ENCODE assay signal across 18 cellular contexts in genomic region chrX:139750390-139750789, GRCh38. TPM values are rescaled to one million over a fixed set of nuclear protein-coding genes. Genes with fewer than 3 reads are reported as not detected.
A peak's percentile ranks its signal among the peaks of the same experiment; 100 is the strongest.
DNase-seq lines count a peak whose midpoint lies in the region; ATAC-seq, FAIRE-seq and TF ChIP-seq lines count a peak whose summit lies in the region.
"Had no signal": no experiment of that assay in that cellular context is flagged by ENCODE, and none has a peak within 500 bp of the region (broad histone marks: within the 10 kb centered on the region; RNA-seq: fewer than 3 reads in every experiment).

No MANE protein-coding gene starts in this region.

- no peak overlapping the region for H3K27ac ChIP-seq in IMR-90 (ENCODE audit: insufficient read depth, low read length)
- H3K27ac ChIP-seq: BLaER1, KMS-11 had no signal

- H3K14ac ChIP-seq in IMR-90 (replicated peaks; ENCODE audit: low read depth, low read length): no peak overlapping the region

- no peak overlapping the region for H2BK120ac ChIP-seq in IMR-90 (ENCODE audit: low read depth, low read length)

- H4K8ac ChIP-seq in IMR-90 (ENCODE audit: low read depth in 2 of 2, low read length in 2 of 2): no peak overlapping the region

- no peak for TF ChIP-seq RAD21 in IMR-90 (IDR thresholded peaks at IDR 0.05; ENCODE audit: low read length)

- POLR2A ChIA-PET in IMR-90 (lab: Charles Lee; ENCODE audit: unreplicated experiment): no interaction called here

- dilution Hi-C loops in IMR-90 (cut with HindIII; ENCODE audit: low sequenced_read_pairs, unreplicated experiment): no loop called here

- H3K4me1 ChIP-seq in IMR-90 (ENCODE audit: control insufficient read depth, insufficient read depth, low read length): no peaks in the 10 kb centered on the region
- H3K4me1 ChIP-seq: BLaER1, HAP-1 had no signal

- H2AFZ ChIP-seq in IMR-90 (replicated peaks; ENCODE audit: low read length, poor library complexity): no peak overlapping the region

- no peak overlapping the region for H3K4ac ChIP-seq in IMR-90 (ENCODE audit: low read depth, low read length)

- no peaks in the 10 kb centered on the region; the same call in 1 of the 2 replicates for H3K9me1 ChIP-seq in IMR-90 (ENCODE audit: insufficient read depth, low read length)

- H3K79me1 ChIP-seq in IMR-90 (ENCODE audit: low read depth in 1 of 2, low read length in 2 of 2): no peaks in the 10 kb centered on the region; a peak in 1 of 4 replicates

- H4K5ac ChIP-seq in IMR-90 (ENCODE audit: low read depth, low read length): no peak overlapping the region

- no peak overlapping the region for H3K18ac ChIP-seq in IMR-90 (ENCODE audit: low read depth, low read length)

- no peak overlapping the region for H3K9ac ChIP-seq in IMR-90 (ENCODE audit: low read depth, low read length)
- H3K9ac ChIP-seq: BLaER1, KMS-11 had no signal

- TF ChIP-seq POLR2A in IMR-90 (IDR thresholded peaks at IDR 0.05; ENCODE audit: low read depth, low read length) (no peak), GM18505 (IDR thresholded peaks at IDR 0.05; ENCODE audit: borderline replicate concordance, extremely low read depth, insufficient read depth, insufficient read length) (no peak)

- H3K27me3 ChIP-seq in IMR-90 (ENCODE audit: control insufficient read depth, insufficient read depth, low read length): no peaks in the 10 kb centered on the region

- no peak overlapping the region for H2BK15ac ChIP-seq in IMR-90 (ENCODE audit: low read depth, low read length)

- no peaks in the 10 kb centered on the region for H3K9me3 ChIP-seq in IMR-90 (ENCODE audit: control insufficient read depth, insufficient read depth, low read length)

- H3K4me3 ChIP-seq in IMR-90 (ENCODE audit: insufficient read depth, low read depth, low read length): no peak overlapping the region
- H3K4me3 ChIP-seq: BLaER1, HAP-1 had no signal

- no peak overlapping the region for H2AK9ac ChIP-seq in IMR-90 (replicated peaks; ENCODE audit: low read depth, low read length, poor library complexity)

- ATAC-seq in IMR-90 (ENCODE audit: low read depth): peak; percentile 42
- no peak for ATAC-seq in GM18505 (IDR thresholded peaks at IDR 0.05; ENCODE audit: unreplicated experiment)
- no peak for ATAC-seq in GM19397 (IDR thresholded peaks at IDR 0.05; ENCODE audit: unreplicated experiment)
- ATAC-seq: CD8-positive, alpha-beta T cell had no signal

- no peak overlapping the region for H3K23ac ChIP-seq in IMR-90 (ENCODE audit: low read depth, low read length)

- no peak overlapping the region for H2AK5ac ChIP-seq in IMR-90 (ENCODE audit: low read depth, low read length)

- H3K36me3 ChIP-seq in IMR-90 (ENCODE audit: control insufficient read depth, insufficient read depth, low read length): no peaks in the 10 kb centered on the region

- H2BK20ac ChIP-seq in IMR-90 (ENCODE audit: low read depth, low read length): no peak overlapping the region

- CTCF ChIA-PET in IMR-90 (lab: Yijun Ruan, JAX): no interaction called here

- BruUV-seq in IMR-90 (replicated peaks; lab: Mats Ljungman, UMichigan): no TSS peak

- DNase-seq in GM18507 (ENCODE audit: extremely low spot score, insufficient read length, low read depth) (no peak), IMR-90 (peak; percentile 2), fibroblast of peridontal ligament (ENCODE audit: extremely low read depth) (peak; percentile 34), SKM-1 (lab: John Stamatoyannopoulos, UW; ENCODE audit: unreplicated experiment) (no peak), HUDEP-2 (lab: John Stamatoyannopoulos, UW; ENCODE audit: unreplicated experiment in 76 of 76) (no peak)
- DNase-seq: CD8-positive, alpha-beta T cell; NCI-H1048; NCI-H1436 treated with DMSO at 0.1 percent for 48 hours; NCI-H2029 treated with DMSO at 0.1 percent for 48 hours; NCI-H748 treated with DMSO at 0.1 percent for 48 hours; OCI-M1; RPMI8226; SIG-M5 had no signal

- TF ChIP-seq CTCF in IMR-90 (conservative IDR thresholded peaks at IDR 0.05; ENCODE audit: low read depth, low read length): no peak

- in situ Hi-C loops in IMR-90 (cut with MboI; ENCODE audit: low sequenced_read_pairs): no loop called here

- intact Hi-C loops in IMR-90 (cut with micrococcal nuclease): no loop called here

- no peak overlapping the region for H3K4me2 ChIP-seq in IMR-90 (ENCODE audit: low read depth, low read length)
- H3K4me2 ChIP-seq: BLaER1, KMS-11 had no signal

- H3K56ac ChIP-seq in IMR-90 (ENCODE audit: extremely low read depth, insufficient read depth, low read length): no peak overlapping the region

- H4K20me1 ChIP-seq in IMR-90 (ENCODE audit: insufficient read depth, low read length): no peaks in the 10 kb centered on the region
- H4K20me1 ChIP-seq: BLaER1 had no signal

- FAIRE-seq in GM18507 (lab: Jason Lieb, UNC): peak; percentile 5

- no peak overlapping the region for H2BK5ac ChIP-seq in IMR-90 (ENCODE audit: low read depth, low read length, poor library complexity, severe bottlenecking)

- no peak overlapping the region for H4K91ac ChIP-seq in IMR-90 (ENCODE audit: insufficient read depth, low read depth, low read length)

TF ChIP-seq in IMR-90, 13 proteins besides CTCF, POLR2A, EP300 and RAD21:
- TF ChIP-seq CEBPB (IDR thresholded peaks at IDR 0.05; ENCODE audit: low read depth, low read length) (no peak), MAZ (IDR thresholded peaks at IDR 0.05; ENCODE audit: borderline replicate concordance, low read depth, low read length) (no peak), MXI1 (IDR thresholded peaks at IDR 0.05; ENCODE audit: borderline replicate concordance, low read depth, low read length) (no peak), RCOR1 (IDR thresholded peaks at IDR 0.05; ENCODE audit: insufficient replicate concordance, low read length) (no peak), BHLHE40 (IDR thresholded peaks at IDR 0.05; ENCODE audit: low read depth, low read length) (no peak), RFX5 (IDR thresholded peaks at IDR 0.05; ENCODE audit: low read depth, low read length) (no peak), SMC3 (IDR thresholded peaks at IDR 0.05; ENCODE audit: low read depth, low read length) (no peak), NFE2L2 (IDR thresholded peaks at IDR 0.05; ENCODE audit: low read depth, low read length) (no peak), ELK1 (IDR thresholded peaks at IDR 0.05; ENCODE audit: borderline replicate concordance, low read depth, low read length) (no peak), USF2 (IDR thresholded peaks at IDR 0.05; ENCODE audit: low read depth, low read length) (no peak), FOS (IDR thresholded peaks at IDR 0.05; ENCODE audit: low read depth, low read length) (no peak), CHD1 (IDR thresholded peaks at IDR 0.05; ENCODE audit: low read depth, low read length) (no peak), MAFK (IDR thresholded peaks at IDR 0.05; ENCODE audit: low read depth, low read length) (no peak)

RNA-seq across cellular contexts. Expression of gene MCF2, which starts 42.4 kb away (rescaled TPM):
- under 0.01 TPM in 1 of 2 replicates, not detected in the other for total RNA-seq in IMR-90 (2012; rRNA removed)
- 0.07 TPM in 1 of 2 replicates, not detected in the other for polyA plus RNA-seq in IMR-90 (2012; rRNA removed)
- not detected in 2 replicates for polyA plus RNA-seq in IMR-90 (2012; cell fraction: cytosol; rRNA removed)
- 0.07 TPM in 1 of 2 replicates, not detected in the other for polyA plus RNA-seq in IMR-90 (2012; cell fraction: nucleus; rRNA removed; ENCODE audit: low replicate concordance)

Comparison
In these comparisons a context has a peak if more than half of its experiments do, and no peak if none do; other contexts are left out.
1. DNase-seq: peak in IMR-90 (single experiment) and fibroblast of peridontal ligament (single experiment); none in GM18507 (single experiment), SKM-1 (single experiment) and HUDEP-2 (0 of 76).